In genomic region chr3:5110307-5110706, GRCh38 we compare ENCODE assay signal across 10 cellular contexts.
"Had no signal": no experiment of that assay in that cellular context is flagged by ENCODE, and none has a peak within 500 bp of the region (broad histone marks: within the 10 kb centered on the region; RNA-seq: fewer than 3 reads in every experiment).

No MANE protein-coding gene starts in this region.

- H3K4me3 ChIP-seq: GM23248, HAP-1, K562 had no signal

- ATAC-seq: HCT116, K562 had no signal

- H3K9ac ChIP-seq: GM23248 had no signal

- H3K9me3 ChIP-seq: HAP-1 had no signal

- H3K4me1 ChIP-seq: HAP-1 had no signal

- H3K27ac ChIP-seq: GM23248, HL-60 had no signal

- H2AFZ ChIP-seq: GM23248 had no signal

- H3K36me3 ChIP-seq: HAP-1 had no signal

- FAIRE-seq: K562 had no signal

- DNase-seq: GM23248, GOT3, H7, HFFc6, IMR-90, KG1 had no signal
